ENCODE assay signal across 2 cellular contexts in the genomic region with DNA sequence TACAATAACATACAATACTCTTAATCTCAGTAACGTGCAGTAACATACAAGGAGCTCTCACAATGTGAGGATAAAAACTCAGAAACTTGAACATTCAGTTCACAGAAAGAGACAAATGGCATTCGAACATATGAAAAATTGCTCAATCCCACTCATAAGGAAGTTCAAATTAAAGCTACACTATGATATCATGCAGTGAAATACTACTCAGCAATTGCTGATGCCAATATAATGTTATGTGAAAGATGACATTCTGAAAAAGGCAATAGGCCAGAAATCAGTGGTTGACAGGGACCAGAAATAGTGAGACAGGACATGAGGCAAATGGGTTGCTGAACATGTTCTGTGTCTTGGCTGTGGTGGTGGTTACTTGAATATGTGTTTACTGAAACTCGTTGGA.
TF ChIP-seq lines count a peak whose summit lies in the region.

No MANE protein-coding gene starts in this region.

TF ChIP-seq in IMR-90, 13 proteins besides CTCF, POLR2A, EP300 and RAD21:
- no peak for TF ChIP-seq MXI1 (IDR thresholded peaks at IDR 0.05; ENCODE audit: borderline replicate concordance, low read depth, low read length)
- peak; percentile 39; the same call in 1 of the 2 replicates for TF ChIP-seq CEBPB (IDR thresholded peaks at IDR 0.05; ENCODE audit: low read depth, low read length)
TF ChIP-seq in IMR-90: peak in this region for 1.

TF ChIP-seq in endothelial cell of umbilical vein, 7 proteins besides CTCF, POLR2A, EP300 and RAD21:
- TF ChIP-seq EZH2 (IDR thresholded peaks at IDR 0.05; ENCODE audit: borderline replicate concordance, low read depth, low read length, severe bottlenecking) (no peak), POLR2AphosphoS5 (IDR thresholded peaks at IDR 0.05; ENCODE audit: insufficient read depth, low read depth, low read length) (no peak)
- TF ChIP-seq, protein P1, sequence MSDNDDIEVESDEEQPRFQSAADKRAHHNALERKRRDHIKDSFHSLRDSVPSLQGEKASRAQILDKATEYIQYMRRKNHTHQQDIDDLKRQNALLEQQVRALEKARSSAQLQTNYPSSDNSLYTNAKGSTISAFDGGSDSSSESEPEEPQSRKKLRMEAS (IDR thresholded peaks at IDR 0.05; ENCODE audit: insufficient read depth, insufficient read length) = no peak
